In genomic region chr12:89156862-89157262, GRCh38 we compare ENCODE assay signal across 1 cellular context.
TF ChIP-seq lines count a peak whose summit lies in the region.

No MANE protein-coding gene starts in this region.

TF ChIP-seq in GM23338, 12 proteins besides CTCF, POLR2A, EP300 and RAD21:
- TF ChIP-seq REST (IDR thresholded peaks at IDR 0.05; ENCODE audit: unreplicated experiment) (no peak), JUNB (IDR thresholded peaks at IDR 0.05; ENCODE audit: unreplicated experiment) (no peak), POLR2AphosphoS5 (IDR thresholded peaks at IDR 0.05; ENCODE audit: low read depth) (no peak), NANOG (IDR thresholded peaks at IDR 0.05; ENCODE audit: borderline replicate concordance) (no peak), CREB1 (CRISPR knock-in tag; IDR thresholded peaks at IDR 0.05; ENCODE audit: low read depth) (no peak), STAT1 (IDR thresholded peaks at IDR 0.05; ENCODE audit: unreplicated experiment) (no peak), ETS1 (IDR thresholded peaks at IDR 0.05) (no peak), EZH2phosphoT487 (IDR thresholded peaks at IDR 0.05; ENCODE audit: unreplicated experiment) (no peak), EZH2 (IDR thresholded peaks at IDR 0.05; ENCODE audit: low read depth, unreplicated experiment) (no peak)
TF ChIP-seq in GM23338: peak in this region for 0.
